Comparison of ENCODE assay signal across 6 cellular contexts in the genomic region with DNA sequence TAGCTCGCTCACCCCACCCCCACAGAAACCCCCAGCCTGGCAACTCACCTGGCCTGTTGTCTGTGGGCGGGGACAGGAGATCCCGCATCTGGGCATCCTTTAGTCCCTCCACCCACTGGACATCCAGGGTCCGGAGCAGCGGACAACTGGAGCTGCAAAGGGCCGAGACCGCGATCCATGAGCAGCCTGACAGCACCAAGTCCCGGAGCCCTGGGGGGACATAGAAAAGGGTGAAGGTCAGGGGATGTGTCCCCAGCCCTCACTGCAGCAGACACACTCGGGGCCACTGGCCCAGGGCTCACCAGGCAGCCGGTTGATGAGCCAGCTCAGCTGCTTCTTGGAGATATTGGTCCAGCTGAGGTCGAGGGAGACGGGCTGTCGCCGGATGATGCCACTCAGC.
"Had no signal": no experiment of that assay in that cellular context is flagged by ENCODE, and none has a peak within 500 bp of the region (broad histone marks: within the 10 kb centered on the region; RNA-seq: fewer than 3 reads in every experiment).

No MANE protein-coding gene starts in this region.

- H3K9me3 Mint-ChIP-seq: GM23338 had no signal

- DNase-seq: HCEC 1CT had no signal

- H2AFZ ChIP-seq: GM23338 had no signal

- H3K27ac Mint-ChIP-seq: GM23338 had no signal

- H3K4me3 ChIP-seq: GM23338 had no signal

- FAIRE-seq: H1, H54, HTR-8/SVneo had no signal

- ATAC-seq: GM23338 had no signal

- H3K4me3 Mint-ChIP-seq: GM23338, IgD-negative memory B cell had no signal

- H3K4me2 ChIP-seq: GM23338 had no signal
